Comparison of ENCODE assay signal across 8 cellular contexts in the genomic region with DNA sequence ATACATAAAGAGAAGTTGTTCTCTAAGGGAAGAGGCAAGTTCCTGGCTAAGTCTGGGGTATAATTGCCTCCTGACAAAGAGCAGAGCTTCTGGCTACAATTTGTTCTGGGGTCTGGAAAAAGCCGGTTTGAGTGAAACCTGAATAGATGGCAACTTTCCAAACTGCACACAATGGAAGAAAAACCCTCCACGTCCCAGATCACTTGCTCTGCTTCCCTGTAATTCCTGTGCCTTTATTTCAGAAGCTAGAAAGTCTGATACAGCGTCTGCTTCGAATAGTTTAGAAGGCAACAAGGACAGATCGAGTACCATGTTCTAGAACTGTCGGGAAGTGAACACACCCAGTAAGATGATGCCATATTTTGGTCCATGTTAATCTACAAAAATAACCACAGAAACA. TPM values are rescaled to one million over a fixed set of nuclear protein-coding genes. Genes with fewer than 3 reads are reported as not detected.
DNase-seq lines count a peak whose midpoint lies in the region; ATAC-seq, FAIRE-seq and TF ChIP-seq lines count a peak whose summit lies in the region.

No MANE protein-coding gene starts in this region.

- intact Hi-C loops in activated CD4-positive, alpha-beta T cell treated with anti-CD3 and anti-CD28 coated beads, Interleukin-2, amount 10 ng/mL, durations not matched to agents 24 days and 14 days (cut with micrococcal nuclease), result no loop called here
- intact Hi-C loops in testis (cut with DNase I; ENCODE audit: low total_unique reads), result no loop called here

- peak overlapping the region; percentile 96 for H3K4me3 Mint-ChIP-seq in activated CD4-positive, alpha-beta T cell treated with anti-CD3 and anti-CD28 coated beads, Interleukin-2, amount 10 ng/mL, durations not matched to agents 24 days and 14 days
- H3K4me3 Mint-ChIP-seq in activated T-helper 17 cell treated with anti-CD3 and anti-CD28 coated beads, Interleukin-2, amount 50 U/mL, for 72 hours, result peak overlapping the region; percentile 95

- H3K4me1 Mint-ChIP-seq in activated CD4-positive, alpha-beta T cell treated with anti-CD3 and anti-CD28 coated beads, Interleukin-2, amount 10 ng/mL, durations not matched to agents 24 days and 14 days, result peaks cover 55% of the 10 kb centered on the region
- peaks cover 16% of the 10 kb centered on the region for H3K4me1 Mint-ChIP-seq in activated T-helper 17 cell treated with anti-CD3 and anti-CD28 coated beads, Interleukin-2, amount 50 U/mL, for 72 hours

- H3K27ac ChIP-seq in keratinocyte (ENCODE audit: control insufficient read depth, insufficient read depth, low read length), result no peak overlapping the region
- peak overlapping the region; percentile 88 to 99 for H3K27ac ChIP-seq in testis

- no peak overlapping the region for H2AFZ ChIP-seq in keratinocyte (ENCODE audit: control insufficient read depth, low read length)

- H3K4me3 ChIP-seq in keratinocyte (ENCODE audit: control insufficient read depth in 2 of 3, extremely low read depth in 1 of 3, insufficient read depth in 2 of 3, low read depth in 1 of 3, low read length in 3 of 3) (no peak overlapping the region), testis (no peak overlapping the region)

- H3K9me3 ChIP-seq in keratinocyte (ENCODE audit: control insufficient read depth, low read depth, low read length), result no peaks in the 10 kb centered on the region
- H3K9me3 ChIP-seq in testis, result no peaks in the 10 kb centered on the region

- dilution Hi-C loops in keratinocyte (cut with MboI; ENCODE audit: extremely low pct_ligation_motif_present, low sequenced_read_pairs), result no loop called here

- H3K36me3 ChIP-seq in keratinocyte (ENCODE audit: control insufficient read depth in 2 of 2, extremely low read depth in 1 of 2, insufficient read depth in 2 of 2, low read length in 2 of 2) (no peaks in the 10 kb centered on the region), testis (ENCODE audit: low read depth, missing control alignments) (no peaks in the 10 kb centered on the region)

- WGBS in testis, 2 donors, result 11 to 17% methylated on average over 6 of the region's 6 CpGs

- H3K4me2 ChIP-seq in keratinocyte (ENCODE audit: control insufficient read depth, extremely low read depth, insufficient read depth, low read depth, low read length), result peak overlapping the region; percentile 61

- TF ChIP-seq POLR2A in testis (IDR thresholded peaks at IDR 0.05), result no peak

- H3K9me1 ChIP-seq in keratinocyte (ENCODE audit: control insufficient read depth, extremely low read depth, insufficient read depth, low read length), result no peaks in the 10 kb centered on the region

- H3K27me3 Mint-ChIP-seq in activated CD4-positive, alpha-beta T cell treated with anti-CD3 and anti-CD28 coated beads, Interleukin-2, amount 10 ng/mL, durations not matched to agents 24 days and 14 days, result no peaks in the 10 kb centered on the region
- H3K27me3 Mint-ChIP-seq in activated T-helper 17 cell treated with anti-CD3 and anti-CD28 coated beads, Interleukin-2, amount 50 U/mL, for 72 hours, result no peaks in the 10 kb centered on the region

- peaks cover 32% of the 10 kb centered on the region for H3K79me2 ChIP-seq in keratinocyte (ENCODE audit: control insufficient read depth, insufficient read depth, low read length)

- H3K36me3 Mint-ChIP-seq in activated CD4-positive, alpha-beta T cell treated with anti-CD3 and anti-CD28 coated beads, Interleukin-2, amount 10 ng/mL, durations not matched to agents 24 days and 14 days (ENCODE audit: low read depth), result peaks cover 30% of the 10 kb centered on the region
- H3K36me3 Mint-ChIP-seq in activated T-helper 17 cell treated with anti-CD3 and anti-CD28 coated beads, Interleukin-2, amount 50 U/mL, for 72 hours (ENCODE audit: low read depth), result peaks cover 83% of the 10 kb centered on the region

- no peak for TF ChIP-seq CTCF in keratinocyte (optimal IDR thresholded peaks at IDR 0.05 in 1 of 3, IDR thresholded peaks at IDR 0.05 in 1 of 3, conservative IDR thresholded peaks at IDR 0.05 in 1 of 3; ENCODE audit: extremely low read depth in 1 of 3, insufficient read depth in 2 of 3, low read length in 3 of 3)
- no peak for TF ChIP-seq CTCF in testis (IDR thresholded peaks at IDR 0.05)

- DNase-seq in activated CD4-positive, alpha-beta T cell treated with anti-CD3 and anti-CD28 coated beads, Interleukin-2, amount 10 ng/mL, durations not matched to agents 24 days and 14 days, result no peak
- no peak for DNase-seq in activated CD4-positive, alpha-beta T cell treated with anti-CD3 and anti-CD28 coated beads for 48 hours
- DNase-seq in keratinocyte (ENCODE audit: low read depth, low spot score), result no peak
- no peak for DNase-seq in testis
- no peak for DNase-seq in RKO (ENCODE audit: low spot score)

- H4K20me1 ChIP-seq in keratinocyte (ENCODE audit: control insufficient read depth, extremely low read depth, insufficient read depth, low read length), result peaks cover 2% of the 10 kb centered on the region

- no peaks in the 10 kb centered on the region for H3K9me3 Mint-ChIP-seq in activated CD4-positive, alpha-beta T cell treated with anti-CD3 and anti-CD28 coated beads, Interleukin-2, amount 10 ng/mL, durations not matched to agents 24 days and 14 days
- no peaks in the 10 kb centered on the region for H3K9me3 Mint-ChIP-seq in activated T-helper 17 cell treated with anti-CD3 and anti-CD28 coated beads, Interleukin-2, amount 50 U/mL, for 72 hours

- FAIRE-seq in keratinocyte (lab: Jason Lieb, UNC), result peak; percentile 39

- ATAC-seq in activated T-helper 17 cell treated with anti-CD3 and anti-CD28 coated beads, Interleukin-2, amount 50 U/mL, for 72 hours (replicated peaks), result no peak
- ATAC-seq in GM19395 (IDR thresholded peaks at IDR 0.05; ENCODE audit: unreplicated experiment) (no peak), GM21717 (IDR thresholded peaks at IDR 0.05; ENCODE audit: unreplicated experiment) (no peak)

- H3K27me3 ChIP-seq in keratinocyte (ENCODE audit: control insufficient read depth, extremely low read depth, insufficient read depth, low read length) (no peaks in the 10 kb centered on the region), testis (no peaks in the 10 kb centered on the region)

- peak overlapping the region; percentile 96 for H3K27ac Mint-ChIP-seq in activated CD4-positive, alpha-beta T cell treated with anti-CD3 and anti-CD28 coated beads, Interleukin-2, amount 10 ng/mL, durations not matched to agents 24 days and 14 days
- peak overlapping the region; percentile 95 for H3K27ac Mint-ChIP-seq in activated T-helper 17 cell treated with anti-CD3 and anti-CD28 coated beads, Interleukin-2, amount 50 U/mL, for 72 hours

- H3K9ac ChIP-seq in keratinocyte (ENCODE audit: control insufficient read depth, extremely low read depth, insufficient read depth, low read length), result peak overlapping the region; percentile 5

- H3K4me1 ChIP-seq in keratinocyte (ENCODE audit: control insufficient read depth, extremely low read depth, insufficient read depth, low read length) (peaks cover 19% of the 10 kb centered on the region), testis (peaks cover 42% of the 10 kb centered on the region)

RNA-seq across cellular contexts. Expression of gene WDR82, which starts 1.6 kb away (rescaled TPM):
- total RNA-seq in activated CD4-positive, alpha-beta T cell treated with anti-CD3 and anti-CD28 coated beads, Interleukin-2, amount 10 ng/mL, durations not matched to agents 24 days and 14 days, result 104 and 106 TPM in 2 replicates
- 100 to 1,000 TPM in 1 of 2 donors, 10 to 100 TPM in 1; 81.1 to 106 TPM for total RNA-seq in activated T-helper 17 cell treated with anti-CD3 and anti-CD28 coated beads, Interleukin-2, amount 50 U/mL, for 72 hours
- polyA plus RNA-seq in keratinocyte (53.1 to 75.1 TPM (median 74.4 TPM) in 3 replicates), testis (ENCODE audit: insufficient read depth, low read depth, low replicate concordance) (80.9 TPM)
- polyA plus RNA-seq in keratinocyte (2011; ENCODE audit: low read depth), result 21.7 TPM
- 41.5 and 63.2 TPM in 2 replicates for polyA plus RNA-seq in keratinocyte (2011; cell fraction: cytosol; rRNA removed)
- 44.9 and 48.6 TPM in 2 replicates for polyA plus RNA-seq in keratinocyte (2011; cell fraction: nucleus; rRNA removed)
- 36.5 and 62.0 TPM in 2 replicates for polyA plus RNA-seq in keratinocyte (2012; ENCODE audit: low replicate concordance)
- 44.0 to 86.1 TPM (median 63.8 TPM) in 3 replicates for polyA minus RNA-seq in keratinocyte
- polyA minus RNA-seq in keratinocyte (2011; cell fraction: cytosol; rRNA and poly(A)+ RNA removed), result 39.5 TPM
- 28.3 and 53.8 TPM in 2 replicates for polyA minus RNA-seq in keratinocyte (2011; cell fraction: nucleus; rRNA and poly(A)+ RNA removed)
- total RNA-seq in testis, result 10 to 100 TPM; 76.1 to 85.7 TPM

RNA-seq across cellular contexts. Expression of gene GLYCTK, which starts 7.6 kb away (rescaled TPM):
- total RNA-seq in activated CD4-positive, alpha-beta T cell treated with anti-CD3 and anti-CD28 coated beads, Interleukin-2, amount 10 ng/mL, durations not matched to agents 24 days and 14 days, result 16.3 and 17.4 TPM in 2 replicates
- 10 to 100 TPM; 22.8 to 25.2 TPM for total RNA-seq in activated T-helper 17 cell treated with anti-CD3 and anti-CD28 coated beads, Interleukin-2, amount 50 U/mL, for 72 hours
- polyA plus RNA-seq in keratinocyte (4.9 to 5.7 TPM (median 5.0 TPM) in 3 replicates), testis (ENCODE audit: insufficient read depth, low read depth, low replicate concordance) (6.3 TPM)
- polyA plus RNA-seq in keratinocyte (2011; ENCODE audit: low read depth), result 0.39 TPM
- 1.8 and 3.3 TPM in 2 replicates for polyA plus RNA-seq in keratinocyte (2011; cell fraction: cytosol; rRNA removed)
- polyA plus RNA-seq in keratinocyte (2011; cell fraction: nucleus; rRNA removed), result 12.1 and 14.6 TPM in 2 replicates
- polyA plus RNA-seq in keratinocyte (2012; ENCODE audit: low replicate concordance), result 1.4 and 4.6 TPM in 2 replicates
- polyA minus RNA-seq in keratinocyte, result 4.5 to 5.3 TPM (median 5.2 TPM) in 3 replicates
- 4.8 TPM for polyA minus RNA-seq in keratinocyte (2011; cell fraction: cytosol; rRNA and poly(A)+ RNA removed)
- polyA minus RNA-seq in keratinocyte (2011; cell fraction: nucleus; rRNA and poly(A)+ RNA removed), result 4.6 and 4.7 TPM in 2 replicates
- 10 to 100 TPM in 1 of 2 donors, 1 to 10 TPM in 1; 9.7 to 15.6 TPM for total RNA-seq in testis

RNA-seq across cellular contexts. Expression of gene PPM1M, which starts 34.5 kb away (rescaled TPM):
- total RNA-seq in activated CD4-positive, alpha-beta T cell treated with anti-CD3 and anti-CD28 coated beads, Interleukin-2, amount 10 ng/mL, durations not matched to agents 24 days and 14 days, result 48.3 and 49.2 TPM in 2 replicates
- total RNA-seq in activated T-helper 17 cell treated with anti-CD3 and anti-CD28 coated beads, Interleukin-2, amount 50 U/mL, for 72 hours, result 100 to 1,000 TPM in 1 of 2 donors, 10 to 100 TPM in 1; 84.6 to 112 TPM
- polyA plus RNA-seq in keratinocyte, result 6.4 to 8.0 TPM (median 6.5 TPM) in 3 replicates
- 3.3 TPM for polyA plus RNA-seq in keratinocyte (2011; ENCODE audit: low read depth)
- polyA plus RNA-seq in keratinocyte (2011; cell fraction: cytosol; rRNA removed), result 4.8 and 6.3 TPM in 2 replicates
- 10.4 and 10.6 TPM in 2 replicates for polyA plus RNA-seq in keratinocyte (2011; cell fraction: nucleus; rRNA removed)
- polyA plus RNA-seq in keratinocyte (2012; ENCODE audit: low replicate concordance), result 2.6 and 5.5 TPM in 2 replicates
- 7.5 to 11.3 TPM (median 10.0 TPM) in 3 replicates for polyA minus RNA-seq in keratinocyte
- 9.0 TPM for polyA minus RNA-seq in keratinocyte (2011; cell fraction: cytosol; rRNA and poly(A)+ RNA removed)
- polyA minus RNA-seq in keratinocyte (2011; cell fraction: nucleus; rRNA and poly(A)+ RNA removed), result 2.0 and 3.7 TPM in 2 replicates
- 10 to 100 TPM; 12.9 to 15.2 TPM for total RNA-seq in testis
- 22.2 TPM for polyA plus RNA-seq in testis (ENCODE audit: insufficient read depth, low read depth, low replicate concordance)

RNA-seq across cellular contexts. Expression of gene DNAH1, which starts 36.1 kb away (rescaled TPM):
- 9.9 and 10.6 TPM in 2 replicates for total RNA-seq in activated CD4-positive, alpha-beta T cell treated with anti-CD3 and anti-CD28 coated beads, Interleukin-2, amount 10 ng/mL, durations not matched to agents 24 days and 14 days
- 10 to 100 TPM; 17.2 to 26.5 TPM for total RNA-seq in activated T-helper 17 cell treated with anti-CD3 and anti-CD28 coated beads, Interleukin-2, amount 50 U/mL, for 72 hours
- polyA plus RNA-seq in keratinocyte (0.33 to 1.1 TPM (median 0.70 TPM) in 3 replicates), testis (ENCODE audit: insufficient read depth, low read depth, low replicate concordance) (50.4 TPM)
- 0.59 TPM for polyA plus RNA-seq in keratinocyte (2011; ENCODE audit: low read depth)
- polyA plus RNA-seq in keratinocyte (2011; cell fraction: cytosol; rRNA removed), result 0.44 and 0.47 TPM in 2 replicates
- polyA plus RNA-seq in keratinocyte (2011; cell fraction: nucleus; rRNA removed), result 5.2 and 8.3 TPM in 2 replicates
- polyA plus RNA-seq in keratinocyte (2012; ENCODE audit: low replicate concordance), result 0.38 and 1.1 TPM in 2 replicates
- 1.5 to 6.2 TPM (median 3.7 TPM) in 3 replicates for polyA minus RNA-seq in keratinocyte
- polyA minus RNA-seq in keratinocyte (2011; cell fraction: cytosol; rRNA and poly(A)+ RNA removed), result 0.58 TPM
- 2.4 and 4.2 TPM in 2 replicates for polyA minus RNA-seq in keratinocyte (2011; cell fraction: nucleus; rRNA and poly(A)+ RNA removed)
- total RNA-seq in testis, result 10 to 100 TPM; 40.0 to 49.1 TPM

RNA-seq across cellular contexts. Expression of gene TWF2, which starts 41.1 kb away (rescaled TPM):
- total RNA-seq in activated CD4-positive, alpha-beta T cell treated with anti-CD3 and anti-CD28 coated beads, Interleukin-2, amount 10 ng/mL, durations not matched to agents 24 days and 14 days, result 80.3 and 87.0 TPM in 2 replicates
- total RNA-seq in activated T-helper 17 cell treated with anti-CD3 and anti-CD28 coated beads, Interleukin-2, amount 50 U/mL, for 72 hours, result 100 to 1,000 TPM in 1 of 2 donors, 10 to 100 TPM in 1; 89.9 to 159 TPM
- polyA plus RNA-seq in keratinocyte, result 70.4 to 113 TPM (median 77.0 TPM) in 3 replicates
- polyA plus RNA-seq in keratinocyte (2011; ENCODE audit: low read depth), result 17.4 TPM
- polyA plus RNA-seq in keratinocyte (2011; cell fraction: cytosol; rRNA removed), result 66.4 and 134 TPM in 2 replicates
- 63.2 and 86.3 TPM in 2 replicates for polyA plus RNA-seq in keratinocyte (2011; cell fraction: nucleus; rRNA removed)
- 33.1 and 98.3 TPM in 2 replicates for polyA plus RNA-seq in keratinocyte (2012; ENCODE audit: low replicate concordance)
- 57.0 to 139 TPM (median 67.1 TPM) in 3 replicates for polyA minus RNA-seq in keratinocyte
- polyA minus RNA-seq in keratinocyte (2011; cell fraction: cytosol; rRNA and poly(A)+ RNA removed), result 124 TPM
- polyA minus RNA-seq in keratinocyte (2011; cell fraction: nucleus; rRNA and poly(A)+ RNA removed), result 41.2 and 43.6 TPM in 2 replicates
- 10 to 100 TPM; 36.5 to 58.1 TPM for total RNA-seq in testis
- 30.0 TPM for polyA plus RNA-seq in testis (ENCODE audit: insufficient read depth, low read depth, low replicate concordance)
